ENCODE assay signal across 1 cellular context in the genomic region with DNA sequence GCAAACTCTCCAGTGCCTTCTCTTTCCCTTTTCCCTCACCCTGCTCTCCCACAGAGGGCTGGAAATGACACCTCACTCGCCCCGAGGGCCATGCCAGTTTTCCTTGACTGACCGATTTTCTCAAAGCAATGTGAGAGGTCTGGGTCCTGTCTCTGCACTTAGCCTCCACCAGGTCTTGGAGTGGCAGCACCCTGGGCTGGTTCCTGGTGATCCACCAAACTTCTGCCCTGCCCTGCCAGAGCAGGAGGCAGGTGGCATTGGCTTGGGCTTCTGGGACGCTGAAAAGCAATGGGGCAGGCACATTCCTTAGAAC.
TF ChIP-seq lines count a peak whose summit lies in the region.

No MANE protein-coding gene starts in this region.

TF ChIP-seq in H1, 55 proteins besides CTCF, POLR2A, EP300 and RAD21:
- TF ChIP-seq JUND (IDR thresholded peaks at IDR 0.05; ENCODE audit: low read length) (no peak), SP1 (IDR thresholded peaks at IDR 0.05; ENCODE audit: low read depth, low read length) (no peak), TBP (IDR thresholded peaks at IDR 0.05; ENCODE audit: low read depth, low read length) (no peak), BACH1 (IDR thresholded peaks at IDR 0.05; ENCODE audit: low read length) (no peak), TAF7 (optimal IDR thresholded peaks at IDR 0.05; ENCODE audit: borderline replicate concordance, low read depth, low read length) (no peak), CEBPB (IDR thresholded peaks at IDR 0.05; ENCODE audit: low read depth, low read length) (no peak), NRF1 (IDR thresholded peaks at IDR 0.05; ENCODE audit: low read depth, low read length) (no peak)
- TF ChIP-seq, protein P1, sequence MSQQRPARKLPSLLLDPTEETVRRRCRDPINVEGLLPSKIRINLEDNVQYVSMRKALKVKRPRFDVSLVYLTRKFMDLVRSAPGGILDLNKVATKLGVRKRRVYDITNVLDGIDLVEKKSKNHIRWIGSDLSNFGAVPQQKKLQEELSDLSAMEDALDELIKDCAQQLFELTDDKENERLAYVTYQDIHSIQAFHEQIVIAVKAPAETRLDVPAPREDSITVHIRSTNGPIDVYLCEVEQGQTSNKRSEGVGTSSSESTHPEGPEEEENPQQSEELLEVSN (IDR thresholded peaks at IDR 0.05) = no peak
